8 cellular contexts compared by ENCODE assay signal in genomic region chr1:100896481-100896982, GRCh38. TPM values are rescaled to one million over a fixed set of nuclear protein-coding genes. Genes with fewer than 3 reads are reported as not detected.
A peak's percentile ranks its signal among the peaks of the same experiment; 100 is the strongest.
DNase-seq lines count a peak whose midpoint lies in the region; ATAC-seq and TF ChIP-seq lines count a peak whose summit lies in the region.

No MANE protein-coding gene starts in this region.

- H3K27ac ChIP-seq in lung (ENCODE audit: low read depth in 1 of 2, low read length in 1 of 2) = peak overlapping the region; percentile 87 to 97

- TF ChIP-seq CTCF in choroid plexus epithelial cell (conservative IDR thresholded peaks at IDR 0.05; ENCODE audit: low read depth, low read length) (no peak), lung (IDR thresholded peaks at IDR 0.05; ENCODE audit: control extremely low read depth, extremely low read depth) (no peak)

- peaks cover 0 to 4% of the 10 kb centered on the region in 2 donors for H3K36me3 ChIP-seq in lung (ENCODE audit: control insufficient read depth in 2 of 2, insufficient read depth in 2 of 2, low read length in 2 of 2)

- peak overlapping the region; percentile 89 for H3K4me3 ChIP-seq in choroid plexus epithelial cell (ENCODE audit: low read depth, low read length)
- peak overlapping the region; percentile 85 for H3K4me3 ChIP-seq in lung

- H3K9me3 ChIP-seq in lung (ENCODE audit: control insufficient read depth in 2 of 2, insufficient read depth in 1 of 2, low read length in 1 of 2) = no peaks in the 10 kb centered on the region

- H3K27me3 ChIP-seq in lung (ENCODE audit: control insufficient read depth, insufficient read depth) = no peaks in the 10 kb centered on the region

- DNase-seq in SHP77 (lab: John Stamatoyannopoulos, UW) (peak; percentile 23 to 40), SHP77 treated with DMSO at 0.1 percent for 48 hours (lab: John Stamatoyannopoulos, UW) (no peak), NCI-H2029 (lab: John Stamatoyannopoulos, UW) (peak; percentile 34), choroid plexus epithelial cell (ENCODE audit: low read depth) (peak; percentile 80), lung (ENCODE audit: low spot score) (peak; percentile 33)
- DNase-seq in activated CD4-positive, CD25-positive, alpha-beta regulatory T cell treated with anti-CD3 and anti-CD28 coated beads, Interleukin-2, amount 50 U/mL, for 72 hours = peak; percentile 41
- peak; percentile 8 to 41 for DNase-seq in stimulated activated CD8-positive, alpha-beta memory T cell treated with anti-CD3 and anti-CD28 coated beads, Interleukin-15, amount 100 ng/mL, for 4 hours (ENCODE audit: low read depth in 2 of 2)

- H3K4me1 ChIP-seq in lung (ENCODE audit: control insufficient read depth in 2 of 2, insufficient read depth in 2 of 2, low read length in 2 of 2) = peaks cover 0 to 8% of the 10 kb centered on the region in 2 donors

- peak; percentile 34 for ATAC-seq in HG02759 (IDR thresholded peaks at IDR 0.05; ENCODE audit: unreplicated experiment)
- ATAC-seq in lung (ENCODE audit: insufficient read depth, low FRiP score) = no peak

- WGBS in lung, 2 donors = 0% methylated on average over 12 of the region's 12 CpGs

RNA-seq across cellular contexts. Expression of gene SLC30A7, which starts 0.6 kb away (rescaled TPM):
- total RNA-seq in lung = 10 to 100 TPM; 31.5 to 33.9 TPM
- 1 to 10 TPM; 7.6 to 7.7 TPM for polyA plus RNA-seq in lung

RNA-seq across cellular contexts. Expression of gene EXTL2, which starts 1.9 kb away (rescaled TPM):
- 10 to 100 TPM; 11.3 to 37.8 TPM for total RNA-seq in lung
- 1 to 10 TPM; 3.9 to 7.4 TPM for polyA plus RNA-seq in lung
